26 cellular contexts compared by ENCODE assay signal in the genomic region with DNA sequence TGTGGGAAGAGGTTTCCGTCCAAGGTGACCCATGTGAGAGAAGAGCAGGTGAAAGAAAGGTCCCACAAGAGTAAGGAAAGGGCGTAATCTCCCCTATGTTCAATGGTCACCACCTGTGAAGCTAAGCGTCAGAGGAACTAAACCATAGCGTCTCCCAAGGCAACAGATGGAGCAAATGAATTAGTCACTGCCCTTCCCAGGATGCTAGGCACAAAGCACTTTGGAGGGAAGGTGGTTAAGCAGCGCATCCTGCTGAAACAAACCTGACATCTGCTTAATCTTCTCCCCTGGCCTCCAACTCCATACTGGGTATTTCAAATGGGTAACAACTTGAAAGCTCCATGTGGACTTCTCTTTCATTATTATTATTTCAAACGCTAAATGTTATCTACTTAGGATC.
DNase-seq lines count a peak whose midpoint lies in the region; ATAC-seq, FAIRE-seq and TF ChIP-seq lines count a peak whose summit lies in the region.
"Had no signal": no experiment of that assay in that cellular context is flagged by ENCODE, and none has a peak within 500 bp of the region (broad histone marks: within the 10 kb centered on the region; RNA-seq: fewer than 3 reads in every experiment).

No MANE protein-coding gene starts in this region.

- H3K4me3 ChIP-seq in SK-N-SH (ENCODE audit: low read depth in 2 of 2, low read length in 1 of 2): no peak overlapping the region
- H3K4me3 ChIP-seq in trophoblast cell (ENCODE audit: low read depth, low read length): no peak overlapping the region
- H3K4me3 ChIP-seq: breast epithelium, coronary artery, thyroid gland had no signal

- H4K12ac ChIP-seq in trophoblast cell (ENCODE audit: low read depth, low read length): peak overlapping the region; percentile 43

- H3K23ac ChIP-seq in trophoblast cell (ENCODE audit: low read length): no peak overlapping the region

- H3K14ac ChIP-seq in trophoblast cell (ENCODE audit: low read length): no peak overlapping the region

- no peaks in the 10 kb centered on the region for H3K27me3 ChIP-seq in SK-N-SH (ENCODE audit: insufficient read depth)
- H3K27me3 ChIP-seq in trophoblast cell (ENCODE audit: insufficient read depth, low read length): no peaks in the 10 kb centered on the region
- H3K27me3 ChIP-seq: breast epithelium, thyroid gland had no signal

- H2BK5ac ChIP-seq in trophoblast cell (ENCODE audit: low read depth, low read length, poor library complexity): no peak overlapping the region

- CTCF ChIA-PET in SK-N-SH (lab: Yijun Ruan, JAX): interaction anchor here (0.8 to 2.0 kb wide), 2 partner anchors 13 to 33 kb away, joined by 3 to 4 read pairs; no protein-coding TSS in a partner anchor

- no peaks in the 10 kb centered on the region for H4K20me1 ChIP-seq in SK-N-SH (ENCODE audit: insufficient read depth)

- H3K79me2 ChIP-seq in SK-N-SH (ENCODE audit: insufficient read depth) (no peaks in the 10 kb centered on the region), trophoblast cell (ENCODE audit: control insufficient read depth, insufficient read depth, low read length, poor library complexity) (no peaks in the 10 kb centered on the region)

- DNase-seq in SK-N-SH: no peak
- peak; percentile 2 for DNase-seq in NCI-H2171 (lab: John Stamatoyannopoulos, UW)
- peak; percentile 45 for DNase-seq in cerebellar cortex (ENCODE audit: low spot score)
- no peak for DNase-seq in trophoblast cell
- no peak for DNase-seq in GM12891 (ENCODE audit: insufficient read length, low spot score)
- DNase-seq in posterior cingulate gyrus: no peak
- DNase-seq in stimulated activated naive CD8-positive, alpha-beta T cell treated with anti-CD3 and anti-CD28 coated beads, Interleukin-15, amount 100 ng/mL, for 72 hours: no peak
- DNase-seq: 8988T; activated CD4-positive, alpha-beta memory T cell treated with anti-CD3 and anti-CD28 coated beads, Interleukin-2, amount 10 ng/mL, durations not matched to agents 7 days and 5 days; activated effector memory CD4-positive, alpha-beta T cell treated with anti-CD3 and anti-CD28 coated beads, Interleukin-2, amount 50 U/mL, for 16 hours; activated T-cell treated with anti-CD3 and anti-CD28 coated beads for 4 hours; HCEC 1CT; left colon; natural killer cell; NCI-H2029; NCI-H526; right cardiac atrium; stimulated activated CD4-positive, alpha-beta T cell treated with anti-CD3 and anti-CD28 coated beads, Interleukin-12 subunit alpha, Interleukin-12 subunit beta, amount 100 ng/mL, for 4 hours; stimulated activated CD4-positive, alpha-beta T cell treated with anti-CD3 and anti-CD28 coated beads, Interleukin-4, amount 100 ng/mL, for 4 hours; stimulated activated naive CD8-positive, alpha-beta T cell treated with anti-CD3 and anti-CD28 coated beads, Interleukin-15, Interleukin-2, amounts not matched to agents 100 U/mL and 50 U/mL, for 24 hours; T1000; thyroid gland had no signal

- H4K91ac ChIP-seq in trophoblast cell (ENCODE audit: low read depth, low read length): no peak overlapping the region

- H3K9me3 ChIP-seq in SK-N-SH: no peaks in the 10 kb centered on the region
- no peaks in the 10 kb centered on the region for H3K9me3 ChIP-seq in trophoblast cell (ENCODE audit: insufficient read depth, low read depth, low read length)
- H3K9me3 ChIP-seq: breast epithelium, thyroid gland had no signal

- H3K79me1 ChIP-seq in trophoblast cell (ENCODE audit: low read length): no peaks in the 10 kb centered on the region

- H3K4ac ChIP-seq in trophoblast cell (ENCODE audit: low read depth, low read length): no peak overlapping the region

- no peak for TF ChIP-seq EP300 in SK-N-SH (IDR thresholded peaks at IDR 0.05; ENCODE audit: borderline replicate concordance in 1 of 2, low read depth in 1 of 2, low read length in 1 of 2)

- no peak overlapping the region for H2BK120ac ChIP-seq in trophoblast cell (ENCODE audit: insufficient read depth, low read length, poor library complexity)

- no peak overlapping the region for H4K8ac ChIP-seq in trophoblast cell (ENCODE audit: low read depth, low read length)

- ATAC-seq in SK-N-SH treated with all-trans-retinoic acid at 6 μM for 48 hours: peak; percentile 63; the same call in 2 of the 3 replicates
- ATAC-seq in stimulated activated naive CD8-positive, alpha-beta T cell treated with anti-CD3 and anti-CD28 coated beads, Interleukin-15, amount 100 ng/mL, for 72 hours: no peak
- ATAC-seq: left colon; natural killer cell; right cardiac atrium; stimulated activated naive CD8-positive, alpha-beta T cell treated with anti-CD3 and anti-CD28 coated beads, Interleukin-15, Interleukin-2, amounts not matched to agents 100 U/mL and 50 U/mL, for 24 hours had no signal

- no peaks in the 10 kb centered on the region for H3F3A ChIP-seq in SK-N-SH (replicated peaks; ENCODE audit: insufficient read depth)

- peaks cover 0 to 4% of the 10 kb centered on the region in 2 experiments; a peak in 2 of 4 replicates for H3K4me1 ChIP-seq in SK-N-SH (ENCODE audit: control insufficient read depth in 1 of 2, insufficient read depth in 2 of 2, low read depth in 1 of 2, low read length in 1 of 2)
- H3K4me1 ChIP-seq in trophoblast cell (ENCODE audit: control insufficient read depth in 1 of 2, insufficient read depth in 2 of 2, low read length in 2 of 2): no peaks in the 10 kb centered on the region
- H3K4me1 ChIP-seq: breast epithelium had no signal

- no peaks in the 10 kb centered on the region for H3K9me2 ChIP-seq in SK-N-SH

- H2AFZ ChIP-seq in SK-N-SH (ENCODE audit: low read depth) (no peak overlapping the region), trophoblast cell (ENCODE audit: insufficient read depth, low read length, poor library complexity) (no peak overlapping the region)

- H3K27ac Mint-ChIP-seq in stimulated activated naive CD8-positive, alpha-beta T cell treated with anti-CD3 and anti-CD28 coated beads, Interleukin-15, amount 100 ng/mL, for 72 hours: no peak overlapping the region
- H3K27ac Mint-ChIP-seq: activated CD4-positive, alpha-beta memory T cell treated with anti-CD3 and anti-CD28 coated beads, Interleukin-2, amount 10 ng/mL, durations not matched to agents 7 days and 5 days; natural killer cell had no signal

- no peak overlapping the region for H3K18ac ChIP-seq in trophoblast cell (ENCODE audit: low read length)

- H3K36me3 ChIP-seq in SK-N-SH (replicated peaks in 1 of 2; ENCODE audit: control insufficient read depth in 1 of 2, insufficient read depth in 2 of 2, low read length in 1 of 2) (no peaks in the 10 kb centered on the region), trophoblast cell (ENCODE audit: control insufficient read depth in 1 of 2, insufficient read depth in 2 of 2, low read length in 2 of 2) (no peaks in the 10 kb centered on the region)
- H3K36me3 ChIP-seq: breast epithelium, thyroid gland had no signal

- H2BK12ac ChIP-seq in trophoblast cell (ENCODE audit: low read length): no peak overlapping the region

- no peak overlapping the region for H2AK5ac ChIP-seq in trophoblast cell (ENCODE audit: low read length)

- H3K9me3 Mint-ChIP-seq in stimulated activated naive CD8-positive, alpha-beta T cell treated with anti-CD3 and anti-CD28 coated beads, Interleukin-15, amount 100 ng/mL, for 72 hours: no peaks in the 10 kb centered on the region
- H3K9me3 Mint-ChIP-seq: activated CD4-positive, alpha-beta memory T cell treated with anti-CD3 and anti-CD28 coated beads, Interleukin-2, amount 10 ng/mL, durations not matched to agents 7 days and 5 days; natural killer cell had no signal

- H3K4me2 ChIP-seq in SK-N-SH: no peak overlapping the region
- no peak overlapping the region for H3K4me2 ChIP-seq in trophoblast cell (ENCODE audit: low read length)

- no peak overlapping the region for H3K9ac ChIP-seq in SK-N-SH
- H3K9ac ChIP-seq in trophoblast cell (ENCODE audit: low read length): no peak overlapping the region

- 77% methylated on average over 6 of the region's 6 CpGs for WGBS in SK-N-SH (ENCODE audit: low lambda C conversion rate)
- WGBS in trophoblast cell (ENCODE audit: extremely low coverage, insufficient coverage, insufficient read length): no CpG with 5 or more reads among the region's 6 CpGs

- TF ChIP-seq CTCF in SK-N-SH (IDR thresholded peaks at IDR 0.05): no peak

- TF ChIP-seq RAD21 in SK-N-SH (IDR thresholded peaks at IDR 0.05; ENCODE audit: low read length): no peak

- TF ChIP-seq POLR2A in GM12891 (IDR thresholded peaks at IDR 0.05; ENCODE audit: low read depth, low read length): no peak

- H3K4me1 Mint-ChIP-seq in stimulated activated naive CD8-positive, alpha-beta T cell treated with anti-CD3 and anti-CD28 coated beads, Interleukin-15, amount 100 ng/mL, for 72 hours: peaks cover 56% of the 10 kb centered on the region

- H3K4me3 Mint-ChIP-seq in stimulated activated naive CD8-positive, alpha-beta T cell treated with anti-CD3 and anti-CD28 coated beads, Interleukin-15, amount 100 ng/mL, for 72 hours: no peak overlapping the region
- H3K4me3 Mint-ChIP-seq: activated CD4-positive, alpha-beta memory T cell treated with anti-CD3 and anti-CD28 coated beads, Interleukin-2, amount 10 ng/mL, durations not matched to agents 7 days and 5 days; natural killer cell had no signal

- intact Hi-C loops in posterior cingulate gyrus (cut with DNase I): no loop called here

- no peak overlapping the region for H3K27ac ChIP-seq in SK-N-SH (ENCODE audit: low read depth in 2 of 2, low read length in 1 of 2)
- no peak overlapping the region for H3K27ac ChIP-seq in trophoblast cell (ENCODE audit: low read depth, low read length)
- H3K27ac ChIP-seq: breast epithelium, coronary artery, thyroid gland had no signal

- H3K27me3 Mint-ChIP-seq in stimulated activated naive CD8-positive, alpha-beta T cell treated with anti-CD3 and anti-CD28 coated beads, Interleukin-15, amount 100 ng/mL, for 72 hours: no peaks in the 10 kb centered on the region
- H3K27me3 Mint-ChIP-seq: activated CD4-positive, alpha-beta memory T cell treated with anti-CD3 and anti-CD28 coated beads, Interleukin-2, amount 10 ng/mL, durations not matched to agents 7 days and 5 days had no signal

- POLR2A ChIA-PET in SK-N-SH (lab: Yijun Ruan, JAX): no interaction called here

- no peak for FAIRE-seq in GM12891 (lab: Jason Lieb, UNC)
- FAIRE-seq: G401.6 had no signal

TF ChIP-seq in SK-N-SH treated with all-trans-retinoic acid at 6 μM for 48 hours, 23 proteins besides CTCF, POLR2A, EP300 and RAD21:
- no peak for TF ChIP-seq TOX (CRISPR knock-in tag; IDR thresholded peaks at IDR 0.05; ENCODE audit: borderline replicate concordance)
- no peak for TF ChIP-seq RARB (CRISPR knock-in tag; IDR thresholded peaks at IDR 0.05)
- no peak for TF ChIP-seq SNAI2 (CRISPR knock-in tag; IDR thresholded peaks at IDR 0.05)
- TF ChIP-seq ZFP30 (CRISPR knock-in tag; IDR thresholded peaks at IDR 0.05): no peak
TF ChIP-seq in SK-N-SH treated with all-trans-retinoic acid at 6 μM for 48 hours: peak in this region for 0.

TF ChIP-seq in GM12891, 5 proteins besides CTCF, POLR2A, EP300 and RAD21:
- no peak for TF ChIP-seq TAF1 (IDR thresholded peaks at IDR 0.05; ENCODE audit: low read depth, low read length)
- no peak for TF ChIP-seq POLR2AphosphoS5 (IDR thresholded peaks at IDR 0.05; ENCODE audit: low read depth, low read length)
- no peak for TF ChIP-seq PAX5 (IDR thresholded peaks at IDR 0.05; ENCODE audit: insufficient read depth, low read length, severe bottlenecking)
- no peak for TF ChIP-seq SPI1 (IDR thresholded peaks at IDR 0.05; ENCODE audit: low read depth, low read length)
- no peak for TF ChIP-seq POU2F2 (IDR thresholded peaks at IDR 0.05; ENCODE audit: low read depth, low read length)

Comparison
In these comparisons a context has a peak if more than half of its experiments do, and no peak if none do; other contexts are left out.
1. DNase-seq: peak in NCI-H2171 (single experiment) and cerebellar cortex (single experiment); none in SK-N-SH (single experiment), trophoblast cell (0 of 2), GM12891 (single experiment), posterior cingulate gyrus (0 of 10) and stimulated activated naive CD8-positive, alpha-beta T cell treated with anti-CD3 and anti-CD28 coated beads, Interleukin-15, amount 100 ng/mL, for 72 hours (0 of 2).